ENCODE assay signal across 14 cellular contexts in genomic region chr5:163770625-163771024, GRCh38.
DNase-seq lines count a peak whose midpoint lies in the region; ATAC-seq and TF ChIP-seq lines count a peak whose summit lies in the region.
"Had no signal": no experiment of that assay in that cellular context is flagged by ENCODE, and none has a peak within 500 bp of the region (broad histone marks: within the 10 kb centered on the region; RNA-seq: fewer than 3 reads in every experiment).

No MANE protein-coding gene starts in this region.

- no peak for TF ChIP-seq CTCF in cardiac muscle cell (IDR thresholded peaks at IDR 0.05; ENCODE audit: low read depth, low read length)
- no peak for TF ChIP-seq CTCF in fibroblast of the aortic adventitia (IDR thresholded peaks at IDR 0.05; ENCODE audit: insufficient read depth, low read length)
- TF ChIP-seq CTCF in nephron (IDR thresholded peaks at IDR 0.05; ENCODE audit: unreplicated experiment in 3 of 3) = no peak

- peaks cover 59% of the 10 kb centered on the region for H3K4me1 ChIP-seq in cardiac muscle cell (ENCODE audit: low read depth)
- H3K4me1 ChIP-seq: BLaER1 treated with 17β-estradiol and CSF1 and Interleukin-3, amounts not matched to agents 10 nM and 100 nM; HAP-1 had no signal

- no peaks in the 10 kb centered on the region for H3K27me3 ChIP-seq in cardiac muscle cell
- H3K27me3 ChIP-seq: BLaER1 treated with 17β-estradiol and CSF1 and Interleukin-3, amounts not matched to agents 10 nM and 100 nM had no signal

- peak overlapping the region in 2 of 3 experiments; percentile 27 to 78 for H3K27ac Mint-ChIP-seq in nephron
- H3K27ac Mint-ChIP-seq in activated naive CD4-positive, alpha-beta T cell treated with anti-CD3 and anti-CD28 coated beads, Interleukin-2, amount 50 U/mL, for 72 hours = no peak overlapping the region
- H3K27ac Mint-ChIP-seq: CD4-positive, CD25-positive, alpha-beta regulatory T cell had no signal

- no peak overlapping the region for H3K4me3 Mint-ChIP-seq in nephron
- H3K4me3 Mint-ChIP-seq: CD4-positive, CD25-positive, alpha-beta regulatory T cell had no signal

- H3K36me3 Mint-ChIP-seq in nephron (ENCODE audit: low read depth) = no peaks in the 10 kb centered on the region
- no peaks in the 10 kb centered on the region for H3K36me3 Mint-ChIP-seq in activated naive CD4-positive, alpha-beta T cell treated with anti-CD3 and anti-CD28 coated beads, Interleukin-2, amount 50 U/mL, for 72 hours
- H3K36me3 Mint-ChIP-seq: CD4-positive, CD25-positive, alpha-beta regulatory T cell had no signal

- H3K36me3 ChIP-seq in cardiac muscle cell = no peaks in the 10 kb centered on the region
- H3K36me3 ChIP-seq: BLaER1 treated with 17β-estradiol and CSF1 and Interleukin-3, amounts not matched to agents 10 nM and 100 nM; HAP-1 had no signal

- peak overlapping the region; percentile 49 for H3K27ac ChIP-seq in cardiac muscle cell
- H3K27ac ChIP-seq: BLaER1 treated with 17β-estradiol and CSF1 and Interleukin-3, amounts not matched to agents 10 nM and 100 nM had no signal

- peak in 1 of 2 donors; percentile 56 for DNase-seq in cardiac muscle cell (ENCODE audit: low read depth in 1 of 2, low spot score in 1 of 2)
- no peak for DNase-seq in left ventricle myocardium superior
- peak; percentile 2 for DNase-seq in NCI-H82 treated with DMSO at 0.1 percent for 48 hours (lab: John Stamatoyannopoulos, UW; ENCODE audit: unreplicated experiment)
- DNase-seq in fibroblast of the aortic adventitia (ENCODE audit: low read depth) = peak; percentile 24
- no peak for DNase-seq in activated naive CD4-positive, alpha-beta T cell treated with anti-CD3 and anti-CD28 coated beads, Interleukin-2, amount 50 U/mL, for 72 hours (ENCODE audit: low spot score in 2 of 2)
- no peak for DNase-seq in SK-N-DZ (ENCODE audit: low spot score)
- DNase-seq: 8988T; ACHN; CD4-positive, CD25-positive, alpha-beta regulatory T cell; DMS53; GF-D8 had no signal

- H3K4me1 Mint-ChIP-seq in nephron = peaks cover 26% of the 10 kb centered on the region
- H3K4me1 Mint-ChIP-seq: CD4-positive, CD25-positive, alpha-beta regulatory T cell had no signal

- intact Hi-C loops in left ventricle myocardium superior (cut with micrococcal nuclease) = no loop called here

- no peaks in the 10 kb centered on the region for H3K27me3 Mint-ChIP-seq in nephron (ENCODE audit: low read depth)
- H3K27me3 Mint-ChIP-seq: CD4-positive, CD25-positive, alpha-beta regulatory T cell had no signal

- H3K9me3 ChIP-seq in cardiac muscle cell (ENCODE audit: low read depth) = no peaks in the 10 kb centered on the region
- H3K9me3 ChIP-seq: BLaER1 treated with 17β-estradiol and CSF1 and Interleukin-3, amounts not matched to agents 10 nM and 100 nM; HAP-1 had no signal

- H3K9me3 Mint-ChIP-seq in nephron = no peaks in the 10 kb centered on the region
- H3K9me3 Mint-ChIP-seq in activated naive CD4-positive, alpha-beta T cell treated with anti-CD3 and anti-CD28 coated beads, Interleukin-2, amount 50 U/mL, for 72 hours = peaks cover 0 to 6% of the 10 kb centered on the region in 2 donors

- H3K4me3 ChIP-seq in cardiac muscle cell (no peak overlapping the region), fibroblast of the aortic adventitia (ENCODE audit: low read depth, low read length) (no peak overlapping the region)
- H3K4me3 ChIP-seq: BLaER1 treated with 17β-estradiol and CSF1 and Interleukin-3, amounts not matched to agents 10 nM and 100 nM; HAP-1 had no signal

- ATAC-seq in left ventricle myocardium superior = no peak
- ATAC-seq in activated naive CD4-positive, alpha-beta T cell treated with anti-CD3 and anti-CD28 coated beads, Interleukin-2, amount 50 U/mL, for 72 hours = no peak

Comparison
In these comparisons a context has a peak if more than half of its experiments do, and no peak if none do; other contexts are left out.
1. DNase-seq: peak in NCI-H82 treated with DMSO at 0.1 percent for 48 hours (single experiment) and fibroblast of the aortic adventitia (single experiment); none in left ventricle myocardium superior (single experiment), activated naive CD4-positive, alpha-beta T cell treated with anti-CD3 and anti-CD28 coated beads, Interleukin-2, amount 50 U/mL, for 72 hours (0 of 2) and SK-N-DZ (single experiment).
2. H3K27ac Mint-ChIP-seq: peak in nephron (2 of 3); none in activated naive CD4-positive, alpha-beta T cell treated with anti-CD3 and anti-CD28 coated beads, Interleukin-2, amount 50 U/mL, for 72 hours (0 of 2).